ENCODE assay signal across 2 cellular contexts in the genomic region with DNA sequence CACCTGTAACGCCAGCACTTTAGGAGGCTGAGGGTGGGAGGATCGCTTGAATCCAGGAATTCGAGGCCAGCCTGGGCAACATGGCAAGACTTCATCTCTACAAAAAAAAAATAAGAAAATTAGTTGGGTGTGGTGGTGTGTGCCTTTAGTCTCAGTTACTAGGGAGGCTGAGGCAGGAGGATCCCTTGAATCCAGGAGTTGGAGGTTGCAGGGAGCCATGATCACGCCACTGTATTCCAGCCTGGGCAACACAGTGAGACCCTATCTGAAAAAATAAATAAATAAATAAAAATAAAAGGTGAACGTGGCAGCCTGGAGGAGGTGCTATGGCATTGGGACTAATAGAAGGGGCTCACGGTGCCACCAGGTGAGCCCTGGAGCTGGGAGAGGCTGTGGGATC.
TF ChIP-seq lines count a peak whose summit lies in the region.

No MANE protein-coding gene starts in this region.

TF ChIP-seq in HEK293, 187 proteins besides CTCF, POLR2A, EP300 and RAD21:
- TF ChIP-seq ZNF354C (tag by site-specific recombination; IDR thresholded peaks at IDR 0.05; ENCODE audit: borderline replicate concordance, low read depth), result no peak
- no peak for TF ChIP-seq ZNF138 (tag by site-specific recombination; IDR thresholded peaks at IDR 0.05; ENCODE audit: borderline replicate concordance)
- TF ChIP-seq, protein P1, sequence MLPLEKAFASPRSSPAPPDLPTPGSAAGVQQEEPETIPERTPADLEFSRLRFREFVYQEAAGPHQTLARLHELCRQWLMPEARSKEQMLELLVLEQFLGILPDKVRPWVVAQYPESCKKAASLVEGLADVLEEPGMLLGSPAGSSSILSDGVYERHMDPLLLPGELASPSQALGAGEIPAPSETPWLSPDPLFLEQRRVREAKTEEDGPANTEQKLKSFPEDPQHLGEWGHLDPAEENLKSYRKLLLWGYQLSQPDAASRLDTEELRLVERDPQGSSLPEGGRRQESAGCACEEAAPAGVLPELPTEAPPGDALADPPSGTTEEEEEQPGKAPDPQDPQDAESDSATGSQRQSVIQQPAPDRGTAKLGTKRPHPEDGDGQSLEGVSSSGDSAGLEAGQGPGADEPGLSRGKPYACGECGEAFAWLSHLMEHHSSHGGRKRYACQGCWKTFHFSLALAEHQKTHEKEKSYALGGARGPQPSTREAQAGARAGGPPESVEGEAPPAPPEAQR (tag by site-specific recombination; IDR thresholded peaks at IDR 0.05), result no peak
- TF ChIP-seq ZNF121 (tag by site-specific recombination; IDR thresholded peaks at IDR 0.05), result peak; percentile 90
- TF ChIP-seq ZNF211 (tag by site-specific recombination; IDR thresholded peaks at IDR 0.05; ENCODE audit: low read depth), result no peak
- no peak for TF ChIP-seq ZNF654 (tag by site-specific recombination; IDR thresholded peaks at IDR 0.05; ENCODE audit: low read depth)

TF ChIP-seq in K562, 482 proteins besides CTCF, POLR2A, EP300 and RAD21:
- peak; percentile 50; the same call in 1 of the 2 replicates for TF ChIP-seq ZNF121 (CRISPR knock-in tag; conservative IDR thresholded peaks at IDR 0.05)
- no peak for TF ChIP-seq ZNF146 (CRISPR knock-in tag; IDR thresholded peaks at IDR 0.05; ENCODE audit: unreplicated experiment)
TF ChIP-seq in K562: peak in this region for 1.
